14 cellular contexts compared by ENCODE assay signal in genomic region chr2:131504082-131504750, GRCh38. TPM values are rescaled to one million over a fixed set of nuclear protein-coding genes. Genes with fewer than 3 reads are reported as not detected.
DNase-seq lines count a peak whose midpoint lies in the region; ATAC-seq and FAIRE-seq lines count a peak whose summit lies in the region.
"Not testable (repeated sequence)": the region's sequence is repeated elsewhere in the genome, so short reads cannot be mapped to it uniquely, and the experiment has no call there.
"Had no signal": no experiment of that assay in that cellular context is flagged by ENCODE, and none has a peak within 500 bp of the region (broad histone marks: within the 10 kb centered on the region; RNA-seq: fewer than 3 reads in every experiment).

No MANE protein-coding gene starts in this region.

- ATAC-seq in activated T-cell treated with anti-CD3 and anti-CD28 coated beads, Interleukin-2, amount 50 U/mL, for 72 hours (replicated peaks in 1 of 2), result peak; percentile 39 to 96
- peak; percentile 99 for ATAC-seq in activated naive CD8-positive, alpha-beta T cell treated with anti-CD3 and anti-CD28 coated beads, Interleukin-2, amount 10 ng/mL, durations not matched to agents 7 days and 5 days (ENCODE audit: low read depth)
- ATAC-seq in esophagus mucosa, result peak; percentile 48
- ATAC-seq in naive thymus-derived CD4-positive, alpha-beta T cell, result peak; percentile 60
- ATAC-seq in stimulated activated naive CD8-positive, alpha-beta T cell treated with anti-CD3 and anti-CD28 coated beads, Interleukin-15, amount 100 ng/mL, for 72 hours, result peak; percentile 97

- not testable (repeated sequence) for H3K9me3 Mint-ChIP-seq in T-helper 1 cell treated with Interleukin-12 subunit alpha and Interleukin-12 subunit beta and Interleukin-4 antibody, amounts not matched to agents 30 μg/mL and 1 μg/mL, for 36 hours; activated CD4-positive, alpha-beta T cell treated with anti-CD3 and anti-CD28 coated beads, Interleukin-2, amount 10 ng/mL, durations not matched to agents 24 days and 14 days; activated T-cell treated with anti-CD3 and anti-CD28 coated beads, Interleukin-2, amount 50 U/mL, for 72 hours; activated naive CD8-positive, alpha-beta T cell treated with anti-CD3 and anti-CD28 coated beads, Interleukin-2, amount 10 ng/mL, durations not matched to agents 7 days and 5 days; naive thymus-derived CD4-positive, alpha-beta T cell; stimulated activated naive CD8-positive, alpha-beta T cell treated with anti-CD3 and anti-CD28 coated beads, Interleukin-15, amount 100 ng/mL, for 72 hours

- FAIRE-seq in GM18507 (lab: Jason Lieb, UNC), result peak; percentile 24

- H3K27ac ChIP-seq in naive thymus-derived CD4-positive, alpha-beta T cell (ENCODE audit: low read depth, low read length), result not testable (repeated sequence)

- intact Hi-C loops in activated CD4-positive, alpha-beta T cell treated with anti-CD3 and anti-CD28 coated beads, Interleukin-2, amount 10 ng/mL, durations not matched to agents 24 days and 14 days (cut with micrococcal nuclease), result not testable (repeated sequence)
- intact Hi-C loops in naive thymus-derived CD4-positive, alpha-beta T cell (cut with micrococcal nuclease), result loop anchor here in 1 of 2 donors (1.0 kb wide), 1 partner anchor 11 kb away; no protein-coding TSS in a partner anchor

- CTCF ChIA-PET in naive thymus-derived CD4-positive, alpha-beta T cell (lab: Charles Lee), result not testable (repeated sequence)

- not testable (repeated sequence) for H3K27me3 Mint-ChIP-seq in T-helper 1 cell treated with Interleukin-12 subunit alpha and Interleukin-12 subunit beta and Interleukin-4 antibody, amounts not matched to agents 30 μg/mL and 1 μg/mL, for 36 hours (ENCODE audit: low read depth); activated CD4-positive, alpha-beta T cell treated with anti-CD3 and anti-CD28 coated beads, Interleukin-2, amount 10 ng/mL, durations not matched to agents 24 days and 14 days; activated T-cell treated with anti-CD3 and anti-CD28 coated beads, Interleukin-2, amount 50 U/mL, for 72 hours (ENCODE audit: low read depth); activated naive CD8-positive, alpha-beta T cell treated with anti-CD3 and anti-CD28 coated beads, Interleukin-2, amount 10 ng/mL, durations not matched to agents 7 days and 5 days; naive thymus-derived CD4-positive, alpha-beta T cell; stimulated activated naive CD8-positive, alpha-beta T cell treated with anti-CD3 and anti-CD28 coated beads, Interleukin-15, amount 100 ng/mL, for 72 hours

- peak overlapping the region; percentile 85 for H3K27ac Mint-ChIP-seq in T-helper 1 cell treated with Interleukin-12 subunit alpha and Interleukin-12 subunit beta and Interleukin-4 antibody, amounts not matched to agents 30 μg/mL and 1 μg/mL, for 36 hours
- peak overlapping the region; percentile 88 for H3K27ac Mint-ChIP-seq in activated CD4-positive, alpha-beta T cell treated with anti-CD3 and anti-CD28 coated beads, Interleukin-2, amount 10 ng/mL, durations not matched to agents 24 days and 14 days
- H3K27ac Mint-ChIP-seq in activated T-cell treated with anti-CD3 and anti-CD28 coated beads, Interleukin-2, amount 50 U/mL, for 72 hours, result peak overlapping the region; percentile 56
- H3K27ac Mint-ChIP-seq in activated naive CD8-positive, alpha-beta T cell treated with anti-CD3 and anti-CD28 coated beads, Interleukin-2, amount 10 ng/mL, durations not matched to agents 7 days and 5 days, result peak overlapping the region; percentile 86
- peak overlapping the region in 1 of 9 donors; percentile 91 for H3K27ac Mint-ChIP-seq in naive thymus-derived CD4-positive, alpha-beta T cell
- H3K27ac Mint-ChIP-seq in stimulated activated naive CD8-positive, alpha-beta T cell treated with anti-CD3 and anti-CD28 coated beads, Interleukin-15, amount 100 ng/mL, for 72 hours, result peak overlapping the region; percentile 6 to 84

- H3K4me3 Mint-ChIP-seq in T-helper 1 cell treated with Interleukin-12 subunit alpha and Interleukin-12 subunit beta and Interleukin-4 antibody, amounts not matched to agents 30 μg/mL and 1 μg/mL, for 36 hours, result peak overlapping the region; percentile 39
- H3K4me3 Mint-ChIP-seq in activated CD4-positive, alpha-beta T cell treated with anti-CD3 and anti-CD28 coated beads, Interleukin-2, amount 10 ng/mL, durations not matched to agents 24 days and 14 days, result peak overlapping the region; percentile 52
- peak overlapping the region in 1 of 2 donors; percentile 56 for H3K4me3 Mint-ChIP-seq in activated T-cell treated with anti-CD3 and anti-CD28 coated beads, Interleukin-2, amount 50 U/mL, for 72 hours
- peak overlapping the region; percentile 71 for H3K4me3 Mint-ChIP-seq in activated naive CD8-positive, alpha-beta T cell treated with anti-CD3 and anti-CD28 coated beads, Interleukin-2, amount 10 ng/mL, durations not matched to agents 7 days and 5 days
- H3K4me3 Mint-ChIP-seq in naive thymus-derived CD4-positive, alpha-beta T cell, result peak overlapping the region in 1 of 10 donors; percentile 68
- H3K4me3 Mint-ChIP-seq in stimulated activated naive CD8-positive, alpha-beta T cell treated with anti-CD3 and anti-CD28 coated beads, Interleukin-15, amount 100 ng/mL, for 72 hours, result peak overlapping the region in 1 of 2 donors; percentile 15

- H3K4me3 ChIP-seq in naive thymus-derived CD4-positive, alpha-beta T cell (ENCODE audit: low read length), result not testable (repeated sequence)

- peaks cover 33% of the 10 kb centered on the region for H3K36me3 Mint-ChIP-seq in T-helper 1 cell treated with Interleukin-12 subunit alpha and Interleukin-12 subunit beta and Interleukin-4 antibody, amounts not matched to agents 30 μg/mL and 1 μg/mL, for 36 hours (ENCODE audit: low read depth)
- H3K36me3 Mint-ChIP-seq in activated CD4-positive, alpha-beta T cell treated with anti-CD3 and anti-CD28 coated beads, Interleukin-2, amount 10 ng/mL, durations not matched to agents 24 days and 14 days (ENCODE audit: low read depth), result peaks cover 47% of the 10 kb centered on the region
- H3K36me3 Mint-ChIP-seq in activated T-cell treated with anti-CD3 and anti-CD28 coated beads, Interleukin-2, amount 50 U/mL, for 72 hours (ENCODE audit: insufficient read depth in 2 of 2), result peaks cover 9 to 34% of the 10 kb centered on the region in 2 donors
- peaks cover 19% of the 10 kb centered on the region for H3K36me3 Mint-ChIP-seq in activated naive CD8-positive, alpha-beta T cell treated with anti-CD3 and anti-CD28 coated beads, Interleukin-2, amount 10 ng/mL, durations not matched to agents 7 days and 5 days
- H3K36me3 Mint-ChIP-seq in naive thymus-derived CD4-positive, alpha-beta T cell, result peaks cover 0 to 46% (median 11%) of the 10 kb centered on the region in 5 donors

- not testable (repeated sequence) for H3K9me3 ChIP-seq in naive thymus-derived CD4-positive, alpha-beta T cell (ENCODE audit: control insufficient read depth in 2 of 3, low read length in 3 of 3)

- DNase-seq in GM18507 (ENCODE audit: extremely low spot score, insufficient read length, low read depth); activated T-cell treated with anti-CD3 and anti-CD28 coated beads, Interleukin-2, amount 50 U/mL, for 72 hours; activated naive CD8-positive, alpha-beta T cell treated with anti-CD3 and anti-CD28 coated beads, Interleukin-2, amount 10 ng/mL, durations not matched to agents 7 days and 5 days; naive thymus-derived CD4-positive, alpha-beta T cell; stimulated activated naive CD8-positive, alpha-beta T cell treated with anti-CD3 and anti-CD28 coated beads, Interleukin-15, amount 100 ng/mL, for 72 hours: not testable (repeated sequence)
- DNase-seq in activated CD4-positive, alpha-beta T cell treated with anti-CD3 and anti-CD28 coated beads, Interleukin-2, amount 10 ng/mL, durations not matched to agents 24 days and 14 days, result peak; percentile 67

- H3K36me3 ChIP-seq in naive thymus-derived CD4-positive, alpha-beta T cell (ENCODE audit: control insufficient read depth in 2 of 3, insufficient read depth in 3 of 3, low read length in 3 of 3), result peaks cover 0 to 74% (median 7%) of the 10 kb centered on the region in 3 experiments

- H3K4me1 ChIP-seq in naive thymus-derived CD4-positive, alpha-beta T cell (ENCODE audit: control insufficient read depth in 2 of 2, insufficient read depth in 2 of 2, low read length in 2 of 2), result not testable (repeated sequence)

- H3K27me3 ChIP-seq in naive thymus-derived CD4-positive, alpha-beta T cell (ENCODE audit: control insufficient read depth in 2 of 2, insufficient read depth in 2 of 2, low read length in 2 of 2), result not testable (repeated sequence)

- POLR2A ChIA-PET in activated naive CD8-positive, alpha-beta T cell treated with anti-CD3 and anti-CD28 coated beads, Interleukin-2, amount 10 ng/mL, durations not matched to agents 7 days and 5 days (lab: Charles Lee), result interaction anchor here (0.6 to 3.9 kb wide), 2 partner anchors 11 to 634 kb away, joined by 3 to 41 read pairs; partner anchors contain the start of gene MZT2A
- POLR2A ChIA-PET in naive thymus-derived CD4-positive, alpha-beta T cell (lab: Charles Lee), result not testable (repeated sequence)

- H3K4me1 Mint-ChIP-seq in T-helper 1 cell treated with Interleukin-12 subunit alpha and Interleukin-12 subunit beta and Interleukin-4 antibody, amounts not matched to agents 30 μg/mL and 1 μg/mL, for 36 hours (ENCODE audit: low read depth), result peaks cover 16% of the 10 kb centered on the region
- not testable (repeated sequence) for H3K4me1 Mint-ChIP-seq in activated CD4-positive, alpha-beta T cell treated with anti-CD3 and anti-CD28 coated beads, Interleukin-2, amount 10 ng/mL, durations not matched to agents 24 days and 14 days; activated T-cell treated with anti-CD3 and anti-CD28 coated beads, Interleukin-2, amount 50 U/mL, for 72 hours (ENCODE audit: low read depth); stimulated activated naive CD8-positive, alpha-beta T cell treated with anti-CD3 and anti-CD28 coated beads, Interleukin-15, amount 100 ng/mL, for 72 hours
- peaks cover 11% of the 10 kb centered on the region for H3K4me1 Mint-ChIP-seq in activated naive CD8-positive, alpha-beta T cell treated with anti-CD3 and anti-CD28 coated beads, Interleukin-2, amount 10 ng/mL, durations not matched to agents 7 days and 5 days
- peaks cover 0 to 20% (median 0%) of the 10 kb centered on the region in 7 donors for H3K4me1 Mint-ChIP-seq in naive thymus-derived CD4-positive, alpha-beta T cell

RNA-seq across cellular contexts. Expression of gene MZT2A, which starts 12.0 kb away (rescaled TPM):
- total RNA-seq in activated CD4-positive, alpha-beta T cell treated with anti-CD3 and anti-CD28 coated beads, Interleukin-2, amount 10 ng/mL, durations not matched to agents 24 days and 14 days, result 108 and 110 TPM in 2 replicates
- 100 to 1,000 TPM; 158 to 178 TPM for total RNA-seq in activated T-cell treated with anti-CD3 and anti-CD28 coated beads, Interleukin-2, amount 50 U/mL, for 72 hours
- total RNA-seq in activated naive CD8-positive, alpha-beta T cell treated with anti-CD3 and anti-CD28 coated beads, Interleukin-2, amount 10 ng/mL, durations not matched to agents 7 days and 5 days, result 100 to 1,000 TPM; 233 to 253 TPM
- 113 TPM for total RNA-seq in esophagus mucosa
- total RNA-seq in naive thymus-derived CD4-positive, alpha-beta T cell, result 100 to 1,000 TPM in 3 of 5 experiments, 10 to 100 TPM in 2; 44.9 to 134 (median 101) TPM
- 100 to 1,000 TPM; 117 to 144 TPM for polyA plus RNA-seq in naive thymus-derived CD4-positive, alpha-beta T cell

RNA-seq across cellular contexts. Expression of gene CCDC74A, which starts 23.5 kb away (rescaled TPM):
- total RNA-seq in activated CD4-positive, alpha-beta T cell treated with anti-CD3 and anti-CD28 coated beads, Interleukin-2, amount 10 ng/mL, durations not matched to agents 24 days and 14 days, result 1.5 and 2.3 TPM in 2 replicates
- total RNA-seq in activated T-cell treated with anti-CD3 and anti-CD28 coated beads, Interleukin-2, amount 50 U/mL, for 72 hours, result 1 to 10 TPM; 2.1 to 4.3 TPM
- 1 to 10 TPM; 4.8 to 4.9 TPM for total RNA-seq in activated naive CD8-positive, alpha-beta T cell treated with anti-CD3 and anti-CD28 coated beads, Interleukin-2, amount 10 ng/mL, durations not matched to agents 7 days and 5 days
- total RNA-seq in esophagus mucosa, result 1.4 TPM
- 1 to 10 TPM in 1 of 5 experiments, under 1 TPM in 3, not detected in 1; 0.38 to 2.4 (median 0.71) TPM for total RNA-seq in naive thymus-derived CD4-positive, alpha-beta T cell
- polyA plus RNA-seq in naive thymus-derived CD4-positive, alpha-beta T cell, result not detected

RNA-seq across cellular contexts. Expression of gene TUBA3D, which starts 28.3 kb away (rescaled TPM):
- not detected in 2 replicates for total RNA-seq in activated CD4-positive, alpha-beta T cell treated with anti-CD3 and anti-CD28 coated beads, Interleukin-2, amount 10 ng/mL, durations not matched to agents 24 days and 14 days
- total RNA-seq in activated T-cell treated with anti-CD3 and anti-CD28 coated beads, Interleukin-2, amount 50 U/mL, for 72 hours, result not detected
- total RNA-seq in activated naive CD8-positive, alpha-beta T cell treated with anti-CD3 and anti-CD28 coated beads, Interleukin-2, amount 10 ng/mL, durations not matched to agents 7 days and 5 days, result not detected
- not detected for total RNA-seq in esophagus mucosa
- not detected for total RNA-seq in naive thymus-derived CD4-positive, alpha-beta T cell
- not detected for polyA plus RNA-seq in naive thymus-derived CD4-positive, alpha-beta T cell
- total RNA-seq: A172; Calu3; CD8-positive, alpha-beta memory T cell; Daoy; GM23338; PC-9 had no signal

Comparison
In these comparisons a context has a peak if more than half of its experiments do, and no peak if none do; other contexts are left out.
1. ATAC-seq: peak in every context shown above with its lines; median percentile 99 in activated naive CD8-positive, alpha-beta T cell treated with anti-CD3 and anti-CD28 coated beads, Interleukin-2, amount 10 ng/mL, durations not matched to agents 7 days and 5 days; 97 in stimulated activated naive CD8-positive, alpha-beta T cell treated with anti-CD3 and anti-CD28 coated beads, Interleukin-15, amount 100 ng/mL, for 72 hours; 68 in activated T-cell treated with anti-CD3 and anti-CD28 coated beads, Interleukin-2, amount 50 U/mL, for 72 hours; 60 in naive thymus-derived CD4-positive, alpha-beta T cell; 48 in esophagus mucosa.